In the genomic region with DNA sequence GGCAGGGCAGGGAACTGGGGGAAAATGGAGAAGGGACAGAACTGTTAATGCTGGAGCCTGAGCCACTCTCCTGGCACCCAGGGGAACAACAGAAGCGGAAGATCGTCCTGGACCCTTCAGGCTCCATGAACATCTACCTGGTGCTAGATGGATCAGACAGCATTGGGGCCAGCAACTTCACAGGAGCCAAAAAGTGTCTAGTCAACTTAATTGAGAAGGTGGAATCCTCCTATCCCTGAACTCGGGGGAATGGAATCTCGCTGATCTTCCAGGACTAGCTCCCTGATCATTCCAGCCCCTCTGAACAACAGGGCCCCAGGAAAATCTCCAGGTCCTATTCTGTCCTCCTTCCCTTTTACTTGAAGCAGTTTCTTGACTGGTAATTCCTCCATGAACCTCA, we compare ENCODE assay signal across 19 cellular contexts. TPM values are rescaled to one million over a fixed set of nuclear protein-coding genes. Genes with fewer than 3 reads are reported as not detected.
"Had no signal": no experiment of that assay in that cellular context is flagged by ENCODE, and none has a peak within 500 bp of the region (broad histone marks: within the 10 kb centered on the region; RNA-seq: fewer than 3 reads in every experiment).

No MANE protein-coding gene starts in this region.

- DNase-seq: activated CD4-positive, alpha-beta T cell treated with anti-CD3 and anti-CD28 coated beads, Interleukin-2, amount 10 ng/mL, durations not matched to agents 24 days and 14 days; activated CD4-positive, CD25-positive, alpha-beta regulatory T cell; activated CD8-positive, alpha-beta T cell treated with anti-CD3 and anti-CD28 coated beads for 36 hours; activated effector memory CD4-positive, alpha-beta T cell treated with Interleukin-2 at 50 U/mL for 16 hours; activated naive CD4-positive, alpha-beta T cell treated with anti-CD3 and anti-CD28 coated beads, Interleukin-2, amount 50 U/mL, for 16 hours; activated T-cell treated with anti-CD3 and anti-CD28 coated beads, Interleukin-2, amount 50 U/mL, for 4 hours; effector memory CD8-positive, alpha-beta T cell; immature natural killer cell; kidney glomerular epithelial cell; left ventricle myocardium inferior; ovary; stimulated activated CD4-positive, alpha-beta T cell treated with anti-CD3 and anti-CD28 coated beads, Interleukin-4, amount 100 ng/mL, for 4 hours; stimulated activated naive CD4-positive, alpha-beta T cell; T-helper 9 cell; thyroid gland; uterus had no signal

- H3K9me3 ChIP-seq: left ventricle myocardium inferior, ovary, thyroid gland, uterus had no signal

- H3K4me3 ChIP-seq: left ventricle myocardium inferior, ovary, smooth muscle cell, thyroid gland, uterus had no signal

- H3K4me1 Mint-ChIP-seq: immature natural killer cell had no signal

- H3K4me1 ChIP-seq: uterus had no signal

- H3K36me3 ChIP-seq: ovary, uterus had no signal

- H3K27ac ChIP-seq: left ventricle myocardium inferior, ovary, thyroid gland had no signal

- H3K27ac Mint-ChIP-seq: activated CD4-positive, alpha-beta T cell treated with anti-CD3 and anti-CD28 coated beads, Interleukin-2, amount 10 ng/mL, durations not matched to agents 24 days and 14 days; activated CD8-positive, alpha-beta T cell treated with anti-CD3 and anti-CD28 coated beads for 36 hours had no signal

- H3K4me2 ChIP-seq: smooth muscle cell had no signal

- H3K27me3 ChIP-seq: ovary, thyroid gland, uterus had no signal

- ATAC-seq: activated CD8-positive, alpha-beta T cell treated with anti-CD3 and anti-CD28 coated beads for 36 hours; activated T-cell treated with anti-CD3 and anti-CD28 coated beads, Interleukin-2, amount 50 U/mL, for 4 hours; effector memory CD8-positive, alpha-beta T cell; sciatic nerve had no signal

- H3K4me3 Mint-ChIP-seq: activated CD4-positive, alpha-beta T cell treated with anti-CD3 and anti-CD28 coated beads, Interleukin-2, amount 10 ng/mL, durations not matched to agents 24 days and 14 days; activated CD8-positive, alpha-beta T cell treated with anti-CD3 and anti-CD28 coated beads for 36 hours; activated T-cell treated with anti-CD3 and anti-CD28 coated beads, Interleukin-2, amount 50 U/mL, for 4 hours; effector memory CD8-positive, alpha-beta T cell; immature natural killer cell had no signal

- H3K27me3 Mint-ChIP-seq: activated CD4-positive, alpha-beta T cell treated with anti-CD3 and anti-CD28 coated beads, Interleukin-2, amount 10 ng/mL, durations not matched to agents 24 days and 14 days; activated CD8-positive, alpha-beta T cell treated with anti-CD3 and anti-CD28 coated beads for 36 hours had no signal

- H3K9me3 Mint-ChIP-seq: activated CD4-positive, alpha-beta T cell treated with anti-CD3 and anti-CD28 coated beads, Interleukin-2, amount 10 ng/mL, durations not matched to agents 24 days and 14 days; activated CD8-positive, alpha-beta T cell treated with anti-CD3 and anti-CD28 coated beads for 36 hours; activated T-cell treated with anti-CD3 and anti-CD28 coated beads, Interleukin-2, amount 50 U/mL, for 4 hours; effector memory CD8-positive, alpha-beta T cell; immature natural killer cell had no signal

RNA-seq across cellular contexts. Expression of a gene that starts 2.0 kb away (rescaled TPM):
- total RNA-seq: activated CD4-positive, alpha-beta T cell treated with anti-CD3 and anti-CD28 coated beads, Interleukin-2, amount 10 ng/mL, durations not matched to agents 24 days and 14 days; smooth muscle cell had no signal

RNA-seq across cellular contexts. Expression of a gene that starts 20.3 kb away (rescaled TPM):
- total RNA-seq: dermis microvascular lymphatic vessel endothelial cell, smooth muscle cell had no signal
